In the genomic region with DNA sequence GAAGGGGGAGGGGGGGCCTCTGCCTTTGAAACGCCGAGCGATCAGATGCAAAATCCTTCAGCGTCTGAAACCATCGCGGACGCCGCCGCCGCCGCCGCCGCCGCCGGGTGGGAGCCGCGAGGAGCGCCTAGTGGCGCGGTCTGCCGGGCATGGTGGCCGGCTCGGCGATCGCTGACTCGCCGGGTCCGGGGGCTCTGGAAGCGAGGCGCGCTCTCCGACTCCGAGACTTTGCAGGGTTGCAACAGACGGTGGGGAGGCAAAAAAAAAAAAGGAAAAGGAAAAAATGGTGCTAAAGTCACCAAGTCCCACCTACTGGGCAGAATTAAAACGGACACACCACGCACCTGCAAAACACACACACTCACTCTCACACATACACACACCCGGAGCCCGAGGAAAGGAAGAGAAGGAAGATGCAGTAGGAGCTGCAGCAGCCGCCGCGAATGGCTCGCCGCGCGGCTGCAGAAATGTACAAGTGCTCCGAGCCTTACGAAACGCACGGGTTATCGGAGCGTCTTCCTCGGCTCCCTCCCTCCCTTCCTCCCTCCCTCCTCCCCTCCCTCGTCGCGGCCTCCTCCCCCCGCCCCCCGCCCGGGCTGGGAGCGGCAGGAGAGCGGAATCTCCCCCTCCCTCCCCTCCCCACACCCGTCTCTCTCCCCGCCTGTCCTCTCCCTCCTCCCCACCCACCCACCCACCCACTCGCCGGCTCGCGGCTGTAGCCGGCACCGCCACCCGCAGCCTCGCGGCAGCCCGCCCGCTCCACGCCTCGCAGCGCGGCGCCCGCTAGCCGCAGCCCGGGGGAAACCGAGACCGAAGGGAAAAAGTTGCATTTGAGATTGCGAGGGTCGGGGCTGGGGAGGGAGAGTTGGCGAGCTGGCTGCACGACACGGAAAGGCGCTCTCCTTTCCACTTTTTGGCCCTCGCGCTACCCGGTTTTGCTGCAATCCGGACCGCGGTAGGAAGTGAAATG, we compare ENCODE assay signal across 9 cellular contexts. TPM values are rescaled to one million over a fixed set of nuclear protein-coding genes. Genes with fewer than 3 reads are reported as not detected.
DNase-seq lines count a peak whose midpoint lies in the region; ATAC-seq, FAIRE-seq and TF ChIP-seq lines count a peak whose summit lies in the region.
"Had no signal": no experiment of that assay in that cellular context is flagged by ENCODE, and none has a peak within 500 bp of the region (broad histone marks: within the 10 kb centered on the region; RNA-seq: fewer than 3 reads in every experiment).

A gene (minus strand): TSS at position 479 of the 970 bp plus-strand sequence. CDS start 586 bp downstream, outside the sequence.

- no peaks in the 10 kb centered on the region for H3K36me3 ChIP-seq in endothelial cell of umbilical vein (ENCODE audit: control insufficient read depth in 2 of 2, extremely low read depth in 1 of 2, insufficient read depth in 2 of 2, low read length in 2 of 2)
- H3K36me3 ChIP-seq in adrenal gland (replicated peaks in 1 of 2): no peaks in the 10 kb centered on the region

- peaks cover 23% of the 10 kb centered on the region for H3K4me1 Mint-ChIP-seq in neural crest cell

- DNase-seq in DMS79 treated with DMSO at 0.1 percent for 48 hours (lab: John Stamatoyannopoulos, UW) (peak; percentile 18), DMS79 (lab: John Stamatoyannopoulos, UW) (no peak), RPMI8226 (peak; percentile 44), endothelial cell of umbilical vein (ENCODE audit: low read depth, low spot score) (peak; percentile 1), neural crest cell (ENCODE audit: low read depth, low spot score) (peak; percentile 38), adrenal gland (no peak)
- no peak for DNase-seq in activated effector memory CD4-positive, alpha-beta T cell treated with Interleukin-2 at 50 U/mL for 16 hours

- 0 to 1% (median 1%) methylated on average over 46 to 92 of the region's 95 CpGs for WGBS in adrenal gland, 4 donors

- no peak within 1 kb of the TSS for H3K27ac ChIP-seq in endothelial cell of umbilical vein (ENCODE audit: insufficient read depth, low read depth, low read length)
- peak within 1 kb of the TSS in 1 of 5 donors; percentile 22 for H3K27ac ChIP-seq in adrenal gland

- H3K4me3 ChIP-seq in endothelial cell of umbilical vein (replicated peaks in 1 of 3; ENCODE audit: insufficient read depth in 1 of 3, low read depth in 1 of 3, low read length in 3 of 3) (no peak within 1 kb of the TSS), adrenal gland (peak within 1 kb of the TSS in 1 of 4 donors; percentile 46)

- H3K4me2 ChIP-seq in endothelial cell of umbilical vein (ENCODE audit: insufficient read depth, low read length): no peak within 1 kb of the TSS

- no peaks in the 10 kb centered on the region for H3K9me3 Mint-ChIP-seq in neural crest cell

- no peak for ATAC-seq in GM21576 (IDR thresholded peaks at IDR 0.05; ENCODE audit: unreplicated experiment)

- BruUV-seq in endothelial cell of umbilical vein (replicated peaks; lab: Mats Ljungman, UMichigan): no TSS peak

- no peak within 1 kb of the TSS for H3K9ac ChIP-seq in endothelial cell of umbilical vein (replicated peaks; ENCODE audit: extremely low read depth, insufficient read depth, low read length)

- H3K79me2 ChIP-seq in endothelial cell of umbilical vein (ENCODE audit: control insufficient read depth, insufficient read depth, low read length): no peaks in the 10 kb centered on the region

- no peak for FAIRE-seq in endothelial cell of umbilical vein (lab: Jason Lieb, UNC)
- FAIRE-seq: A204.1 had no signal

- H3K36me3 Mint-ChIP-seq in neural crest cell (ENCODE audit: low read depth): no peaks in the 10 kb centered on the region

- H3K9me3 ChIP-seq in endothelial cell of umbilical vein (replicated peaks; ENCODE audit: control insufficient read depth, insufficient read depth, low read length) (no peaks in the 10 kb centered on the region), adrenal gland (replicated peaks in 1 of 3) (no peaks in the 10 kb centered on the region)

- H4K20me1 ChIP-seq in endothelial cell of umbilical vein (replicated peaks; ENCODE audit: control insufficient read depth, extremely low read depth, insufficient read depth, low read length): no peaks in the 10 kb centered on the region

- H3K27me3 Mint-ChIP-seq in neural crest cell (ENCODE audit: low read depth): peaks cover 92% of the 10 kb centered on the region

- H3K4me1 ChIP-seq in endothelial cell of umbilical vein (ENCODE audit: control insufficient read depth, extremely low read depth, insufficient read depth, low read length): no peaks in the 10 kb centered on the region
- peaks cover 0 to 11% of the 10 kb centered on the region in 2 donors for H3K4me1 ChIP-seq in adrenal gland (replicated peaks in 1 of 2)

- TF ChIP-seq POLR2A in endothelial cell of umbilical vein (IDR thresholded peaks at IDR 0.05; ENCODE audit: low read depth, low read length) (no peak), adrenal gland (IDR thresholded peaks at IDR 0.05) (no peak)

- no peaks in the 10 kb centered on the region for H3K9me1 ChIP-seq in endothelial cell of umbilical vein (replicated peaks; ENCODE audit: control insufficient read depth, extremely low read depth, insufficient read depth, low read length)

- H2AFZ ChIP-seq in endothelial cell of umbilical vein (ENCODE audit: low read depth, low read length): no peak within 1 kb of the TSS

- intact Hi-C loops in endothelial cell of umbilical vein (cut with micrococcal nuclease): no loop called here
- intact Hi-C loops in adrenal gland (cut with DNase I): no loop called here

- CTCF ChIA-PET in endothelial cell of umbilical vein (lab: Charles Lee): interaction anchor here (1.1 kb wide), 1 partner anchor 18 kb away, joined by 3 read pairs; no protein-coding TSS in a partner anchor

- POLR2A ChIA-PET in endothelial cell of umbilical vein (lab: Charles Lee): no interaction called here

- H3K27me3 ChIP-seq in endothelial cell of umbilical vein (ENCODE audit: control insufficient read depth in 2 of 2, insufficient read depth in 2 of 2, low read length in 2 of 2) (peaks cover 38 to 43% of the 10 kb centered on the region in 2 experiments), adrenal gland (peaks cover 48% of the 10 kb centered on the region)

- no peak within 1 kb of the TSS for H3K27ac Mint-ChIP-seq in neural crest cell (ENCODE audit: unreplicated experiment)

- TF ChIP-seq CTCF in endothelial cell of umbilical vein (IDR thresholded peaks at IDR 0.05; ENCODE audit: extremely low read depth in 1 of 2, insufficient read depth in 1 of 2, low read depth in 1 of 2, low read length in 2 of 2): no peak
- TF ChIP-seq CTCF in neural crest cell (conservative IDR thresholded peaks at IDR 0.05): no peak
- no peak for TF ChIP-seq CTCF in adrenal gland (IDR thresholded peaks at IDR 0.05)

- dilution Hi-C loops in endothelial cell of umbilical vein (cut with MboI; ENCODE audit: extremely low pct_ligation_motif_present, low sequenced_read_pairs): no loop called here

- H3K4me3 Mint-ChIP-seq in neural crest cell: peak within 1 kb of the TSS; percentile 92

TF ChIP-seq in endothelial cell of umbilical vein, 7 proteins besides CTCF, POLR2A, EP300 and RAD21:
- TF ChIP-seq EZH2 (IDR thresholded peaks at IDR 0.05; ENCODE audit: borderline replicate concordance, low read depth, low read length, severe bottlenecking): peak; percentile 61
- TF ChIP-seq, protein P1, sequence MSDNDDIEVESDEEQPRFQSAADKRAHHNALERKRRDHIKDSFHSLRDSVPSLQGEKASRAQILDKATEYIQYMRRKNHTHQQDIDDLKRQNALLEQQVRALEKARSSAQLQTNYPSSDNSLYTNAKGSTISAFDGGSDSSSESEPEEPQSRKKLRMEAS (IDR thresholded peaks at IDR 0.05; ENCODE audit: insufficient read depth, insufficient read length): no peak
TF ChIP-seq in endothelial cell of umbilical vein: peak in this region for 1.

RNA-seq across cellular contexts. Expression of the gene that starts here (rescaled TPM):
- not detected in 2 replicates for total RNA-seq in endothelial cell of umbilical vein
- polyA plus RNA-seq in endothelial cell of umbilical vein: not detected in 2 replicates
- not detected in 2 replicates for polyA plus RNA-seq in endothelial cell of umbilical vein (2011; cell fraction: cytosol; rRNA removed)
- polyA plus RNA-seq in endothelial cell of umbilical vein (2011; cell fraction: nucleus; rRNA removed): not detected in 2 replicates
- polyA plus RNA-seq in endothelial cell of umbilical vein (2012): not detected in 2 replicates
- not detected in 2 replicates for polyA minus RNA-seq in endothelial cell of umbilical vein
- polyA minus RNA-seq in endothelial cell of umbilical vein (2011; cell fraction: cytosol; rRNA and poly(A)+ RNA removed): not detected
- not detected in 2 replicates for polyA minus RNA-seq in endothelial cell of umbilical vein (2011; cell fraction: nucleus; rRNA and poly(A)+ RNA removed)
- 1.1 and 2.3 TPM in 2 replicates for total RNA-seq in neural crest cell
- total RNA-seq in adrenal gland: 1 to 10 TPM; 2.3 to 6.8 (median 3.3) TPM
- 1 to 10 TPM; 1.6 to 8.5 (median 5.0) TPM for polyA plus RNA-seq in adrenal gland

Comparison
In these comparisons a context has a peak if more than half of its experiments do, and no peak if none do; other contexts are left out.
1. DNase-seq: peak in DMS79 treated with DMSO at 0.1 percent for 48 hours (single experiment), RPMI8226 (single experiment) and neural crest cell (single experiment); none in DMS79 (single experiment), activated effector memory CD4-positive, alpha-beta T cell treated with Interleukin-2 at 50 U/mL for 16 hours (single experiment) and adrenal gland (0 of 7).
2. Peak in DNase-seq in endothelial cell of umbilical vein; RNA of the gene not detected or under 1 TPM.